ENCODE assay signal across 33 cellular contexts in the genomic region with DNA sequence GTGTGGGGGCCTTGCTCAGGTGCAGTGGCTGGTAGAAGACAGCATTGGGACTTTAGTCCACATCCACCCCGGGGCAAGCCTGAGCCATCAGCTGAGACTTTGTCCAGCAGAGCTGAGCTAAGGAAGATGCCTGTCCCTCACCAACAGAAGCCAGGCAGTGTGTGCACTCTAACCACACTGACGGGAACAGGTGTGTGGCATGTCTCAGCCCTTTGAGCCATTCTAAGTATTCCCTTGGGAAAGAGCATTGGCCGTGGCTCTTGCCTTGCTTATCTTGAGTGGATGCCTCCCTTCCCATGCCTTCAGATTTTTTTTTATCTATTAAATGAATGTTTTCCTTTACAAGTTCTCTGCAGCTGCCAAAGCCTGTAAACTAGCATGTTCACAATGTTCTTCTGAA. TPM values are rescaled to one million over a fixed set of nuclear protein-coding genes. Genes with fewer than 3 reads are reported as not detected.
"Had no signal": no experiment of that assay in that cellular context is flagged by ENCODE, and none has a peak within 500 bp of the region (broad histone marks: within the 10 kb centered on the region; RNA-seq: fewer than 3 reads in every experiment).

No MANE protein-coding gene starts in this region.

- H3K9me3 Mint-ChIP-seq: activated CD4-positive, alpha-beta T cell treated with anti-CD3 and anti-CD28 coated beads, Interleukin-2, amount 10 ng/mL, durations not matched to agents 24 days and 14 days; activated CD8-positive, alpha-beta T cell treated with anti-CD3 and anti-CD28 coated beads for 36 hours; activated naive CD4-positive, alpha-beta T cell treated with anti-CD3 and anti-CD28 coated beads, Interleukin-2, amount 50 U/mL, for 24 hours; activated naive CD8-positive, alpha-beta T cell treated with anti-CD3 and anti-CD28 coated beads, Interleukin-2, amount 10 ng/mL, durations not matched to agents 7 days and 5 days; activated T-cell treated with anti-CD3 and anti-CD28 coated beads, Interleukin-2, amount 50 U/mL, for 24 hours; activated T-helper 2 cell treated with anti-CD3 and anti-CD28 coated beads, Interferon-gamma antibody, Interleukin-2, Interleukin-4, amounts not matched to agents 10 μg/mL and 5 μg/mL and 100 μg/mL, durations not matched to agents 14 hours and 24 hours and 36 hours; IgD-negative memory B cell; T-helper 1 cell treated with Interleukin-12 subunit alpha and Interleukin-12 subunit beta and Interleukin-4 antibody, amounts not matched to agents 30 μg/mL and 1 μg/mL, for 36 hours; T-helper 2 cell treated with Interferon-gamma antibody and Interleukin-4, amounts not matched to agents 5 μg/mL and 100 μg/mL, for 36 hours had no signal

- H3K9me2 ChIP-seq: SK-N-SH had no signal

- H3K27ac ChIP-seq: ascending aorta, cardiac muscle cell, SJSA1 had no signal

- H3K27ac Mint-ChIP-seq: activated CD4-positive, alpha-beta T cell treated with anti-CD3 and anti-CD28 coated beads, Interleukin-2, amount 10 ng/mL, durations not matched to agents 24 days and 14 days; activated CD8-positive, alpha-beta T cell treated with anti-CD3 and anti-CD28 coated beads for 36 hours; activated naive CD4-positive, alpha-beta T cell treated with anti-CD3 and anti-CD28 coated beads, Interleukin-2, amount 50 U/mL, for 24 hours; activated naive CD8-positive, alpha-beta T cell treated with anti-CD3 and anti-CD28 coated beads, Interleukin-2, amount 10 ng/mL, durations not matched to agents 7 days and 5 days; activated T-cell treated with anti-CD3 and anti-CD28 coated beads, Interleukin-2, amount 50 U/mL, for 24 hours; activated T-helper 2 cell treated with anti-CD3 and anti-CD28 coated beads, Interferon-gamma antibody, Interleukin-2, Interleukin-4, amounts not matched to agents 10 μg/mL and 5 μg/mL and 100 μg/mL, durations not matched to agents 14 hours and 24 hours and 36 hours; T-helper 1 cell treated with Interleukin-12 subunit alpha and Interleukin-12 subunit beta and Interleukin-4 antibody, amounts not matched to agents 30 μg/mL and 1 μg/mL, for 36 hours; T-helper 2 cell treated with Interferon-gamma antibody and Interleukin-4, amounts not matched to agents 5 μg/mL and 100 μg/mL, for 36 hours had no signal

- H3K9me3 ChIP-seq: ascending aorta, SK-N-SH had no signal

- H3K4me3 ChIP-seq: ascending aorta, cardiac muscle cell, SJSA1 had no signal

- H3K36me3 Mint-ChIP-seq: activated naive CD4-positive, alpha-beta T cell treated with anti-CD3 and anti-CD28 coated beads, Interleukin-2, amount 50 U/mL, for 24 hours; activated naive CD8-positive, alpha-beta T cell treated with anti-CD3 and anti-CD28 coated beads, Interleukin-2, amount 10 ng/mL, durations not matched to agents 7 days and 5 days; IgD-negative memory B cell had no signal

- H3K36me3 ChIP-seq: ascending aorta, cardiac muscle cell, SJSA1 had no signal

- H3K4me1 ChIP-seq: ascending aorta, SJSA1 had no signal

- H3K4me1 Mint-ChIP-seq: activated CD4-positive, alpha-beta T cell treated with anti-CD3 and anti-CD28 coated beads, Interleukin-2, amount 10 ng/mL, durations not matched to agents 24 days and 14 days; activated naive CD4-positive, alpha-beta T cell treated with anti-CD3 and anti-CD28 coated beads, Interleukin-2, amount 50 U/mL, for 24 hours; activated naive CD8-positive, alpha-beta T cell treated with anti-CD3 and anti-CD28 coated beads, Interleukin-2, amount 10 ng/mL, durations not matched to agents 7 days and 5 days; IgD-negative memory B cell had no signal

- DNase-seq: activated CD4-positive, alpha-beta T cell treated with anti-CD3 and anti-CD28 coated beads, Interleukin-2, amount 10 ng/mL, durations not matched to agents 24 days and 14 days; activated CD4-positive, alpha-beta T cell treated with anti-CD3 and anti-CD28 coated beads, Interleukin-2, amount 50 U/mL, for 4 hours; activated CD8-positive, alpha-beta T cell treated with anti-CD3 and anti-CD28 coated beads for 36 hours; activated gamma-delta T cell; activated naive CD4-positive, alpha-beta T cell treated with Interleukin-2 at 50 U/mL for 16 hours; activated naive CD8-positive, alpha-beta T cell treated with anti-CD3 and anti-CD28 coated beads, Interleukin-2, amount 10 ng/mL, durations not matched to agents 7 days and 5 days; activated T-cell treated with anti-CD3 and anti-CD28 coated beads, Interleukin-2, amount 50 U/mL, for 24 hours; amygdala; Karpas-422; KBM-7; NCI-H1105; NCI-H1417 treated with DMSO at 0.1 percent for 48 hours; NCI-H1930; NCI-H2081 treated with DMSO at 0.1 percent for 48 hours; NCI-H226; NCI-H446 treated with DMSO at 0.1 percent for 48 hours; NCI-H526; NCI-H748 treated with DMSO at 0.1 percent for 48 hours; OCI-M1; SHP77; SK-N-SH had no signal

- H3K4me3 Mint-ChIP-seq: activated CD4-positive, alpha-beta T cell treated with anti-CD3 and anti-CD28 coated beads, Interleukin-2, amount 10 ng/mL, durations not matched to agents 24 days and 14 days; activated CD8-positive, alpha-beta T cell treated with anti-CD3 and anti-CD28 coated beads for 36 hours; activated naive CD4-positive, alpha-beta T cell treated with anti-CD3 and anti-CD28 coated beads, Interleukin-2, amount 50 U/mL, for 24 hours; activated naive CD8-positive, alpha-beta T cell treated with anti-CD3 and anti-CD28 coated beads, Interleukin-2, amount 10 ng/mL, durations not matched to agents 7 days and 5 days; activated T-cell treated with anti-CD3 and anti-CD28 coated beads, Interleukin-2, amount 50 U/mL, for 24 hours; T-helper 1 cell treated with Interleukin-12 subunit alpha and Interleukin-12 subunit beta and Interleukin-4 antibody, amounts not matched to agents 30 μg/mL and 1 μg/mL, for 36 hours; T-helper 2 cell treated with Interferon-gamma antibody and Interleukin-4, amounts not matched to agents 5 μg/mL and 100 μg/mL, for 36 hours had no signal

- ATAC-seq: activated CD8-positive, alpha-beta T cell treated with anti-CD3 and anti-CD28 coated beads for 36 hours; Panc1 had no signal

- H3K4me2 ChIP-seq: SK-N-SH had no signal

RNA-seq across cellular contexts. Expression of gene GABRA5, which starts 3.5 kb away (rescaled TPM):
- total RNA-seq: activated CD4-positive, alpha-beta T cell treated with anti-CD3 and anti-CD28 coated beads, Interleukin-2, amount 10 ng/mL, durations not matched to agents 24 days and 14 days; activated CD8-positive, alpha-beta memory T cell treated with anti-CD3 and anti-CD28 coated beads for 36 hours; activated CD8-positive, alpha-beta T cell treated with anti-CD3 and anti-CD28 coated beads for 36 hours; activated naive CD8-positive, alpha-beta T cell treated with anti-CD3 and anti-CD28 coated beads, Interleukin-2, amount 10 ng/mL, durations not matched to agents 7 days and 5 days; activated T-helper 2 cell treated with anti-CD3 and anti-CD28 coated beads, Interferon-gamma antibody, Interleukin-2, Interleukin-4, amounts not matched to agents 10 μg/mL and 5 μg/mL and 100 μg/mL, durations not matched to agents 14 hours and 24 hours and 36 hours; ascending aorta; cardiac muscle cell; MCF 10A; RPMI7951; SJSA1 had no signal
- polyA plus RNA-seq: IgD-negative memory B cell, SK-N-SH had no signal
